9 cellular contexts compared by ENCODE assay signal in genomic region chr19:3627351-3627723, GRCh38. TPM values are rescaled to one million over a fixed set of nuclear protein-coding genes. Genes with fewer than 3 reads are reported as not detected.
DNase-seq lines count a peak whose midpoint lies in the region; ATAC-seq, FAIRE-seq and TF ChIP-seq lines count a peak whose summit lies in the region.
"Had no signal": no experiment of that assay in that cellular context is flagged by ENCODE, and none has a peak within 500 bp of the region (broad histone marks: within the 10 kb centered on the region; RNA-seq: fewer than 3 reads in every experiment).

No MANE protein-coding gene starts in this region.

- intact Hi-C loops in HepG2 (cut with micrococcal nuclease; ENCODE audit: unreplicated experiment) (loop anchor here (5.0 kb wide), 1 partner anchor 715 kb away; the partner anchor contains the start of gene MPND), aorta (cut with DNase I) (no loop called here)

- no peak for TF ChIP-seq RAD21 in HepG2 (CRISPR knock-in tag; IDR thresholded peaks at IDR 0.05)

- H3K9me3 Mint-ChIP-seq in activated CD8-positive, alpha-beta memory T cell treated with anti-CD3 and anti-CD28 coated beads, Interleukin-2, amount 10 ng/mL, durations not matched to agents 7 days and 5 days (ENCODE audit: low read depth): no peaks in the 10 kb centered on the region
- H3K9me3 Mint-ChIP-seq in activated naive CD8-positive, alpha-beta T cell (ENCODE audit: low read depth): no peaks in the 10 kb centered on the region

- WGBS in HepG2 (ENCODE audit: low lambda C conversion rate): 62% methylated on average over 7 of the region's 7 CpGs
- 53 to 63% methylated on average over 7 of the region's 7 CpGs for WGBS in aorta, 2 donors

- H3K4me2 ChIP-seq in HepG2 (ENCODE audit: low read depth, low read length): peak overlapping the region; percentile 90

- H3K9ac ChIP-seq in HepG2 (ENCODE audit: insufficient read depth, low read depth, low read length): peak overlapping the region; percentile 90; the same call in 1 of the 2 replicates

- H3K4me1 ChIP-seq in HepG2 (ENCODE audit: insufficient read depth, low read length) (peaks cover 18% of the 10 kb centered on the region), thoracic aorta (ENCODE audit: control insufficient read depth in 1 of 2, low read depth in 2 of 2) (peaks cover 12 to 31% of the 10 kb centered on the region in 2 donors), aorta (ENCODE audit: control insufficient read depth in 1 of 2, insufficient read depth in 2 of 2, low read length in 2 of 2) (no peaks in the 10 kb centered on the region)

- CTCF ChIA-PET in activated CD8-positive, alpha-beta memory T cell treated with anti-CD3 and anti-CD28 coated beads, Interleukin-2, amount 10 ng/mL, durations not matched to agents 7 days and 5 days (lab: Charles Lee): interaction anchor here (0.6 to 1.6 kb wide), 7 partner anchors 9 to 195 kb away, joined by 3 to 4 read pairs (median 3); no protein-coding TSS in a partner anchor
- CTCF ChIA-PET in HepG2 (lab: Yijun Ruan, JAX; ENCODE audit: low intra/inter-chr PET ratio, low total read pairs): no interaction called here

- POLR2A ChIA-PET in HepG2 (lab: Yijun Ruan, JAX): interaction anchor here (1.0 kb wide), 2 partner anchors 19 to 135 kb away, joined by 3 to 6 read pairs; partner anchors contain the start of gene MRPL54

- H3K9me3 ChIP-seq in HepG2 (ENCODE audit: low read length) (no peaks in the 10 kb centered on the region), thoracic aorta (no peaks in the 10 kb centered on the region), aorta (ENCODE audit: control insufficient read depth, low read length) (no peaks in the 10 kb centered on the region)

- no peak for FAIRE-seq in HepG2 (lab: Jason Lieb, UNC)

- peak overlapping the region in 1 of 3 experiments; percentile 17; a peak in 1 of 6 replicates for H3K4me3 ChIP-seq in HepG2 (replicated peaks in 1 of 3; ENCODE audit: insufficient read depth in 1 of 3, low read depth in 2 of 3, low read length in 3 of 3)
- peak overlapping the region; percentile 86 for H3K4me3 ChIP-seq in thoracic aorta
- no peak overlapping the region for H3K4me3 ChIP-seq in aorta (ENCODE audit: low read length in 2 of 2)

- H3K36me3 Mint-ChIP-seq in activated CD8-positive, alpha-beta memory T cell treated with anti-CD3 and anti-CD28 coated beads, Interleukin-2, amount 10 ng/mL, durations not matched to agents 7 days and 5 days: peaks cover 3% of the 10 kb centered on the region
- no peaks in the 10 kb centered on the region for H3K36me3 Mint-ChIP-seq in activated naive CD8-positive, alpha-beta T cell

- H3K27ac ChIP-seq in HepG2 (ENCODE audit: extremely low read length, insufficient read depth, low read length): no peak overlapping the region
- peak overlapping the region; percentile 84 to 92 for H3K27ac ChIP-seq in thoracic aorta
- peak overlapping the region in 1 of 2 donors; percentile 22 for H3K27ac ChIP-seq in aorta (ENCODE audit: low read depth in 1 of 2, low read length in 2 of 2)

- peaks cover 24% of the 10 kb centered on the region for H3K4me1 Mint-ChIP-seq in activated CD8-positive, alpha-beta memory T cell treated with anti-CD3 and anti-CD28 coated beads, Interleukin-2, amount 10 ng/mL, durations not matched to agents 7 days and 5 days
- peaks cover 20% of the 10 kb centered on the region for H3K4me1 Mint-ChIP-seq in activated naive CD8-positive, alpha-beta T cell (ENCODE audit: low read depth)

- H3K79me2 ChIP-seq in HepG2 (ENCODE audit: insufficient read depth, low read length): peaks cover 20% of the 10 kb centered on the region

- no peaks in the 10 kb centered on the region; a peak in 1 of 5 replicates for H3K27me3 ChIP-seq in HepG2 (ENCODE audit: control insufficient read depth in 1 of 2, insufficient read depth in 2 of 2, low read length in 2 of 2)
- H3K27me3 ChIP-seq in thoracic aorta (replicated peaks; ENCODE audit: insufficient read depth): no peaks in the 10 kb centered on the region
- H3K27me3 ChIP-seq in aorta (ENCODE audit: control insufficient read depth in 1 of 2, insufficient read depth in 2 of 2, low read length in 1 of 2): no peaks in the 10 kb centered on the region

- H4K20me1 ChIP-seq in HepG2 (ENCODE audit: insufficient read depth, low read length): peaks cover 8% of the 10 kb centered on the region; the same call in 1 of the 2 replicates

- H3K27me3 Mint-ChIP-seq in activated CD8-positive, alpha-beta memory T cell treated with anti-CD3 and anti-CD28 coated beads, Interleukin-2, amount 10 ng/mL, durations not matched to agents 7 days and 5 days: no peaks in the 10 kb centered on the region
- no peaks in the 10 kb centered on the region for H3K27me3 Mint-ChIP-seq in activated naive CD8-positive, alpha-beta T cell

- TF ChIP-seq POLR2A in HepG2 (IDR thresholded peaks at IDR 0.05; ENCODE audit: insufficient read depth in 1 of 2, low read depth in 2 of 2, low read length in 2 of 2): no peak

- in situ Hi-C loops in HepG2 (cut with HindIII; ENCODE audit: extremely low pct_ligation_motif_present, low pct_unique_long_range_greater_than_20kb): no loop called here

- ATAC-seq in activated CD8-positive, alpha-beta memory T cell treated with anti-CD3 and anti-CD28 coated beads, Interleukin-2, amount 10 ng/mL, durations not matched to agents 7 days and 5 days: no peak
- ATAC-seq in HepG2 (no peak), thoracic aorta (ENCODE audit: insufficient number of reproducible peaks, low FRiP score, low read depth) (no peak), aorta (ENCODE audit: low FRiP score) (no peak), GM21723 (IDR thresholded peaks at IDR 0.05; ENCODE audit: unreplicated experiment) (no peak)

- BruUV-seq in HepG2 (replicated peaks; lab: Mats Ljungman, UMichigan): no TSS peak

- no peak for TF ChIP-seq EP300 in HepG2 (IDR thresholded peaks at IDR 0.05; ENCODE audit: low read depth in 2 of 2, low read length in 2 of 2)
- TF ChIP-seq EP300 in HepG2 (CRISPR knock-in tag; IDR thresholded peaks at IDR 0.05; ENCODE audit: borderline replicate concordance): no peak

- peak overlapping the region; percentile 98 for H3K27ac Mint-ChIP-seq in activated CD8-positive, alpha-beta memory T cell treated with anti-CD3 and anti-CD28 coated beads, Interleukin-2, amount 10 ng/mL, durations not matched to agents 7 days and 5 days
- no peak overlapping the region for H3K27ac Mint-ChIP-seq in activated naive CD8-positive, alpha-beta T cell

- H3K36me3 ChIP-seq in HepG2 (replicated peaks in 1 of 2; ENCODE audit: control insufficient read depth in 1 of 2, insufficient read depth in 2 of 2, low read length in 2 of 2): peaks cover 3 to 8% of the 10 kb centered on the region in 2 experiments; a peak in 2 of 5 replicates
- peaks cover 14% of the 10 kb centered on the region for H3K36me3 ChIP-seq in thoracic aorta
- peaks cover 0 to 5% of the 10 kb centered on the region in 2 donors for H3K36me3 ChIP-seq in aorta (ENCODE audit: control insufficient read depth in 1 of 2, insufficient read depth in 2 of 2, low read length in 1 of 2)

- DNase-seq in activated CD8-positive, alpha-beta memory T cell treated with anti-CD3 and anti-CD28 coated beads, Interleukin-2, amount 10 ng/mL, durations not matched to agents 7 days and 5 days: no peak
- DNase-seq in activated CD8-positive, alpha-beta memory T cell treated with anti-CD3 and anti-CD28 coated beads, Interleukin-2, amount 50 U/mL, for 48 hours: no peak
- no peak for DNase-seq in HepG2 (ENCODE audit: low spot score)
- no peak for DNase-seq in thoracic aorta (ENCODE audit: low spot score)
- no peak for DNase-seq in aorta
- no peak for DNase-seq in NK-92 (lab: John Stamatoyannopoulos, UW; ENCODE audit: unreplicated experiment)

- H3K4me3 Mint-ChIP-seq in activated CD8-positive, alpha-beta memory T cell treated with anti-CD3 and anti-CD28 coated beads, Interleukin-2, amount 10 ng/mL, durations not matched to agents 7 days and 5 days: peak overlapping the region; percentile 86
- H3K4me3 Mint-ChIP-seq in activated naive CD8-positive, alpha-beta T cell: peak overlapping the region; percentile 92

- TF ChIP-seq CTCF in HepG2 (CRISPR knock-in tag; IDR thresholded peaks at IDR 0.05): no peak
- no peak for TF ChIP-seq CTCF in thoracic aorta (IDR thresholded peaks at IDR 0.05)

- no peak overlapping the region for H2AFZ ChIP-seq in HepG2 (ENCODE audit: low read length)

RNA-seq across cellular contexts. Expression of gene CACTIN, which starts 0.7 kb away (rescaled TPM):
- total RNA-seq in activated CD8-positive, alpha-beta memory T cell treated with anti-CD3 and anti-CD28 coated beads, Interleukin-2, amount 10 ng/mL, durations not matched to agents 7 days and 5 days: 10 to 100 TPM; 33.4 to 33.7 TPM
- total RNA-seq in HepG2 (2016; rRNA removed; fragmentation: Illumina TruSeq; extraction: Trizol): 11.1 and 16.6 TPM in 2 replicates
- 2.8 and 3.1 TPM in 2 replicates for total RNA-seq in HepG2 (2016; cell fraction: cytosol; rRNA removed; fragmentation: Illumina TruSeq; extraction: Trizol; ENCODE audit: low read depth)
- 11.2 and 17.9 TPM in 2 replicates for total RNA-seq in HepG2 (2016; cell fraction: insoluble cytoplasmic fraction; rRNA removed; fragmentation: Illumina TruSeq; extraction: Trizol)
- total RNA-seq in HepG2 (2016; cell fraction: membrane; rRNA removed; fragmentation: Illumina TruSeq; extraction: Trizol): 4.7 and 5.6 TPM in 2 replicates
- total RNA-seq in HepG2 (2016; cell fraction: nucleus; rRNA removed; fragmentation: Illumina TruSeq; extraction: Trizol): 9.0 and 11.6 TPM in 2 replicates
- 10.0 and 11.5 TPM in 2 replicates for polyA plus RNA-seq in HepG2 (2011; rRNA removed)
- polyA plus RNA-seq in HepG2 (2011; cell fraction: cytosol; rRNA removed): 6.6 and 11.2 TPM in 2 replicates
- polyA plus RNA-seq in HepG2 (2011; cell fraction: nucleus; rRNA removed): 31.8 and 41.5 TPM in 2 replicates
- polyA plus RNA-seq in HepG2 (2012): 5.7 and 5.8 TPM in 2 replicates
- polyA plus RNA-seq in HepG2 (2016; cell fraction: cytosol; fragmentation: Illumina TruSeq; extraction: Trizol; ENCODE audit: low read depth): 1.7 and 1.8 TPM in 2 replicates
- polyA plus RNA-seq in HepG2 (2016; cell fraction: insoluble cytoplasmic fraction; fragmentation: Illumina TruSeq; extraction: Trizol; ENCODE audit: low read depth): 10.2 and 13.0 TPM in 2 replicates
- polyA plus RNA-seq in HepG2 (2016; cell fraction: membrane; fragmentation: Illumina TruSeq; extraction: Trizol; ENCODE audit: low read depth): 3.7 and 4.0 TPM in 2 replicates
- 28.6 and 30.2 TPM in 2 replicates for polyA plus RNA-seq in HepG2 (2016; cell fraction: nucleus; fragmentation: Illumina TruSeq; extraction: Trizol; ENCODE audit: insufficient read depth, low read depth)
- polyA minus RNA-seq in HepG2 (2011; rRNA and poly(A)+ RNA removed; ENCODE audit: low replicate concordance): 9.7 and 19.5 TPM in 2 replicates
- polyA minus RNA-seq in HepG2 (2011; cell fraction: cytosol; rRNA and poly(A)+ RNA removed): 5.0 and 5.2 TPM in 2 replicates
- 5.3 and 5.7 TPM in 2 replicates for polyA minus RNA-seq in HepG2 (2011; cell fraction: nucleus; rRNA and poly(A)+ RNA removed)
- total RNA-seq in thoracic aorta: 10 to 100 TPM; 33.4 to 38.0 TPM
- 10 to 100 TPM; 16.4 to 19.3 TPM for total RNA-seq in aorta
- polyA plus RNA-seq in aorta: 10 to 100 TPM in 1 of 2 donors, 1 to 10 TPM in 1; 4.5 to 18.2 TPM

RNA-seq across cellular contexts. Expression of gene TBXA2R, which starts 20.7 kb away (rescaled TPM):
- under 1 TPM; 0.26 to 0.54 TPM for total RNA-seq in activated CD8-positive, alpha-beta memory T cell treated with anti-CD3 and anti-CD28 coated beads, Interleukin-2, amount 10 ng/mL, durations not matched to agents 7 days and 5 days
- total RNA-seq in HepG2 (2016; rRNA removed; fragmentation: Illumina TruSeq; extraction: Trizol) (not detected in 2 replicates), thoracic aorta (10 to 100 TPM; 29.4 to 39.1 TPM), aorta (10 to 100 TPM; 36.0 to 40.5 TPM)
- not detected in 2 replicates for total RNA-seq in HepG2 (2016; cell fraction: cytosol; rRNA removed; fragmentation: Illumina TruSeq; extraction: Trizol; ENCODE audit: low read depth)
- not detected in 2 replicates for total RNA-seq in HepG2 (2016; cell fraction: insoluble cytoplasmic fraction; rRNA removed; fragmentation: Illumina TruSeq; extraction: Trizol)
- total RNA-seq in HepG2 (2016; cell fraction: membrane; rRNA removed; fragmentation: Illumina TruSeq; extraction: Trizol): not detected in 2 replicates
- not detected in 2 replicates for total RNA-seq in HepG2 (2016; cell fraction: nucleus; rRNA removed; fragmentation: Illumina TruSeq; extraction: Trizol)
- polyA plus RNA-seq in HepG2 (2011; rRNA removed) (0.05 and 0.09 TPM in 2 replicates), aorta (10 to 100 TPM in 1 of 2 donors, 1 to 10 TPM in 1; 9.6 to 30.9 TPM)
- 0.04 TPM in 2 replicates for polyA plus RNA-seq in HepG2 (2011; cell fraction: cytosol; rRNA removed)
- 0.11 TPM in 1 of 2 replicates, not detected in the other for polyA plus RNA-seq in HepG2 (2011; cell fraction: nucleus; rRNA removed)
- polyA plus RNA-seq in HepG2 (2012): not detected in 2 replicates
- not detected in 2 replicates for polyA plus RNA-seq in HepG2 (2016; cell fraction: cytosol; fragmentation: Illumina TruSeq; extraction: Trizol; ENCODE audit: low read depth)
- polyA plus RNA-seq in HepG2 (2016; cell fraction: insoluble cytoplasmic fraction; fragmentation: Illumina TruSeq; extraction: Trizol; ENCODE audit: low read depth): not detected in 2 replicates
- polyA plus RNA-seq in HepG2 (2016; cell fraction: membrane; fragmentation: Illumina TruSeq; extraction: Trizol; ENCODE audit: low read depth): not detected in 2 replicates
- polyA plus RNA-seq in HepG2 (2016; cell fraction: nucleus; fragmentation: Illumina TruSeq; extraction: Trizol; ENCODE audit: insufficient read depth, low read depth): not detected in 2 replicates
- polyA minus RNA-seq in HepG2 (2011; rRNA and poly(A)+ RNA removed; ENCODE audit: low replicate concordance): 0.20 and 1.3 TPM in 2 replicates
- not detected in 2 replicates for polyA minus RNA-seq in HepG2 (2011; cell fraction: cytosol; rRNA and poly(A)+ RNA removed)
- not detected in 2 replicates for polyA minus RNA-seq in HepG2 (2011; cell fraction: nucleus; rRNA and poly(A)+ RNA removed)

RNA-seq across cellular contexts. Expression of gene GIPC3, which starts 42.1 kb away (rescaled TPM):
- total RNA-seq in activated CD8-positive, alpha-beta memory T cell treated with anti-CD3 and anti-CD28 coated beads, Interleukin-2, amount 10 ng/mL, durations not matched to agents 7 days and 5 days: under 1 TPM; 0.15 to 0.23 TPM
- total RNA-seq in HepG2 (2016; rRNA removed; fragmentation: Illumina TruSeq; extraction: Trizol): not detected in 2 replicates
- not detected in 2 replicates for total RNA-seq in HepG2 (2016; cell fraction: cytosol; rRNA removed; fragmentation: Illumina TruSeq; extraction: Trizol; ENCODE audit: low read depth)
- total RNA-seq in HepG2 (2016; cell fraction: insoluble cytoplasmic fraction; rRNA removed; fragmentation: Illumina TruSeq; extraction: Trizol): not detected in 2 replicates
- total RNA-seq in HepG2 (2016; cell fraction: membrane; rRNA removed; fragmentation: Illumina TruSeq; extraction: Trizol): not detected in 2 replicates
- not detected in 2 replicates for total RNA-seq in HepG2 (2016; cell fraction: nucleus; rRNA removed; fragmentation: Illumina TruSeq; extraction: Trizol)
- polyA plus RNA-seq in HepG2 (2011; rRNA removed): 0.05 and 0.08 TPM in 2 replicates
- polyA plus RNA-seq in HepG2 (2011; cell fraction: cytosol; rRNA removed): 0.01 and 0.03 TPM in 2 replicates
- 0.14 and 0.17 TPM in 2 replicates for polyA plus RNA-seq in HepG2 (2011; cell fraction: nucleus; rRNA removed)
- polyA plus RNA-seq in HepG2 (2012): 0.04 TPM in 1 of 2 replicates, not detected in the other
- not detected in 2 replicates for polyA plus RNA-seq in HepG2 (2016; cell fraction: cytosol; fragmentation: Illumina TruSeq; extraction: Trizol; ENCODE audit: low read depth)
- not detected in 2 replicates for polyA plus RNA-seq in HepG2 (2016; cell fraction: insoluble cytoplasmic fraction; fragmentation: Illumina TruSeq; extraction: Trizol; ENCODE audit: low read depth)
- not detected in 2 replicates for polyA plus RNA-seq in HepG2 (2016; cell fraction: membrane; fragmentation: Illumina TruSeq; extraction: Trizol; ENCODE audit: low read depth)
- not detected in 2 replicates for polyA plus RNA-seq in HepG2 (2016; cell fraction: nucleus; fragmentation: Illumina TruSeq; extraction: Trizol; ENCODE audit: insufficient read depth, low read depth)
- 0.02 and 5.9 TPM in 2 replicates for polyA minus RNA-seq in HepG2 (2011; rRNA and poly(A)+ RNA removed; ENCODE audit: low replicate concordance)
- polyA minus RNA-seq in HepG2 (2011; cell fraction: cytosol; rRNA and poly(A)+ RNA removed): not detected in 2 replicates
- polyA minus RNA-seq in HepG2 (2011; cell fraction: nucleus; rRNA and poly(A)+ RNA removed): not detected in 2 replicates
- total RNA-seq in thoracic aorta: 1 to 10 TPM; 1.1 to 1.6 TPM
- 1 to 10 TPM; 2.6 to 5.0 TPM for total RNA-seq in aorta
- polyA plus RNA-seq in aorta: 1 to 10 TPM in 1 of 2 donors, under 1 TPM in 1; 0.50 to 1.3 TPM
- total RNA-seq: renal cortical epithelial cell had no signal

RNA-seq across cellular contexts. Expression of gene HMG20B, which starts 54.6 kb away (rescaled TPM):
- 10 to 100 TPM; 50.7 to 51.7 TPM for total RNA-seq in activated CD8-positive, alpha-beta memory T cell treated with anti-CD3 and anti-CD28 coated beads, Interleukin-2, amount 10 ng/mL, durations not matched to agents 7 days and 5 days
- 23.0 and 29.2 TPM in 2 replicates for total RNA-seq in HepG2 (2016; rRNA removed; fragmentation: Illumina TruSeq; extraction: Trizol)
- 26.2 and 31.3 TPM in 2 replicates for total RNA-seq in HepG2 (2016; cell fraction: cytosol; rRNA removed; fragmentation: Illumina TruSeq; extraction: Trizol; ENCODE audit: low read depth)
- total RNA-seq in HepG2 (2016; cell fraction: insoluble cytoplasmic fraction; rRNA removed; fragmentation: Illumina TruSeq; extraction: Trizol): 26.2 and 29.0 TPM in 2 replicates
- total RNA-seq in HepG2 (2016; cell fraction: membrane; rRNA removed; fragmentation: Illumina TruSeq; extraction: Trizol): 40.2 and 42.4 TPM in 2 replicates
- total RNA-seq in HepG2 (2016; cell fraction: nucleus; rRNA removed; fragmentation: Illumina TruSeq; extraction: Trizol): 17.0 TPM in 2 replicates
- polyA plus RNA-seq in HepG2 (2011; rRNA removed): 23.9 and 24.8 TPM in 2 replicates
- polyA plus RNA-seq in HepG2 (2011; cell fraction: cytosol; rRNA removed): 17.7 and 28.8 TPM in 2 replicates
- polyA plus RNA-seq in HepG2 (2011; cell fraction: nucleus; rRNA removed): 73.5 and 97.4 TPM in 2 replicates
- polyA plus RNA-seq in HepG2 (2012): 19.0 and 22.8 TPM in 2 replicates
- 33.9 and 35.6 TPM in 2 replicates for polyA plus RNA-seq in HepG2 (2016; cell fraction: cytosol; fragmentation: Illumina TruSeq; extraction: Trizol; ENCODE audit: low read depth)
- 36.6 TPM in 2 replicates for polyA plus RNA-seq in HepG2 (2016; cell fraction: insoluble cytoplasmic fraction; fragmentation: Illumina TruSeq; extraction: Trizol; ENCODE audit: low read depth)
- polyA plus RNA-seq in HepG2 (2016; cell fraction: membrane; fragmentation: Illumina TruSeq; extraction: Trizol; ENCODE audit: low read depth): 38.7 and 44.5 TPM in 2 replicates
- polyA plus RNA-seq in HepG2 (2016; cell fraction: nucleus; fragmentation: Illumina TruSeq; extraction: Trizol; ENCODE audit: insufficient read depth, low read depth): 80.7 and 81.4 TPM in 2 replicates
- polyA minus RNA-seq in HepG2 (2011; rRNA and poly(A)+ RNA removed; ENCODE audit: low replicate concordance): 13.9 and 67.7 TPM in 2 replicates
- polyA minus RNA-seq in HepG2 (2011; cell fraction: cytosol; rRNA and poly(A)+ RNA removed): 10.8 and 16.1 TPM in 2 replicates
- 8.7 and 9.7 TPM in 2 replicates for polyA minus RNA-seq in HepG2 (2011; cell fraction: nucleus; rRNA and poly(A)+ RNA removed)
- 100 to 1,000 TPM in 1 of 2 donors, 10 to 100 TPM in 1; 90.8 to 120 TPM for total RNA-seq in thoracic aorta
- 10 to 100 TPM; 66.3 to 67.8 TPM for total RNA-seq in aorta
- polyA plus RNA-seq in aorta: 100 to 1,000 TPM in 1 of 2 donors, 10 to 100 TPM in 1; 67.7 to 175 TPM

Comparison
In these comparisons a context has a peak if more than half of its experiments do, and no peak if none do; other contexts are left out.
1. RNA of gene TBXA2R, which starts 20.7 kb away (total RNA-seq): 36.0 to 40.5 TPM in aorta and 29.4 to 39.1 TPM in thoracic aorta; 0.26 to 0.54 TPM in activated CD8-positive, alpha-beta memory T cell treated with anti-CD3 and anti-CD28 coated beads, Interleukin-2, amount 10 ng/mL, durations not matched to agents 7 days and 5 days and not detected in HepG2; every median in the first group is over 10 times any median in the second.